In the genomic region with DNA sequence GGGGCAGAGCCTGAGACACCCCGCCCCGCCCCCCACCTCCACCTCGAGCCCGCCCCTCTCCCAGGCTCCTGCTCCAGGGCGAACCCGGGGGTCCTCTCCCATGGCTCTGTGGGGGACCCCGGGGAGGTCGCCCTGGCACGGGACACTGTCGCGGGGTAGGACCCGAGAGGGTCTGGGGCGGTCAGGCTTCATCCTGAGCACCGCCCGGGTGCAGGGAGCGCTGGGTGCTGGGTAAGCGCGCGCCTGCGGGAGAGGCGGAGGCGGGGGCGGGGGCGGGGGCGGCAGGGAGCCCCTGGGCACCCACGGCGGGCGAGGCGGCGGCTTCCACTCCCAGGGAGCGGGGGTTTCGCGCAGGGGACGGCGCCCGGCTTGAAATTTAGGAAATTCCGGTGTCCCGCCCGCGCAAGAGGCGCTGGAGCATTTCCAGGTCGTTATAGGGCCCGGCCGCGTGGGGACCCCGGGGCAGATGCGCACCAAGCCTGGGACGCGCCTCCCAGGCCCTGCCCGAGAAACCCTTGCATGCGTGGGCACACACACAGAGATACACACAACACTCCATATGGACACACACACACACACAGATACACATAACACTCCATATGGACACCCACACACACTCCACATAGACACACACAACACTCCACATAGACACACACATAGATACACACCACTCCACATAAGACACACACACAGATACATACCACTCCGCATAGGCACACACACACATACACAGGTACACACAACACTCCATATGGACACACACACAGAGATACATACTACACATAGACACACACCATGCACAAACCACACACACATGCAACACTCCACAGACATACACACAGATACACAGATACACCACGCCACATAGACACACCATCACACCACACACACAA, we compare ENCODE assay signal across 7 cellular contexts.
DNase-seq lines count a peak whose midpoint lies in the region; ATAC-seq and TF ChIP-seq lines count a peak whose summit lies in the region.

No MANE protein-coding gene starts in this region.

- H3K4me3 ChIP-seq in choroid plexus epithelial cell (ENCODE audit: low read depth, low read length) (peak overlapping the region; percentile 46), neutrophil (ENCODE audit: low read depth in 1 of 2, low read length in 1 of 2) (peak overlapping the region in 1 of 2 experiments; percentile 68)

- ATAC-seq in GM21423 (IDR thresholded peaks at IDR 0.05; ENCODE audit: unreplicated experiment) (peak; percentile 25), GM18870 (IDR thresholded peaks at IDR 0.05; ENCODE audit: unreplicated experiment) (no peak)

- H3K27me3 ChIP-seq in neutrophil = peaks cover 75% of the 10 kb centered on the region

- peaks cover 8 to 16% of the 10 kb centered on the region in 2 experiments for H3K4me1 ChIP-seq in neutrophil (ENCODE audit: control insufficient read depth in 1 of 2, insufficient read depth in 1 of 2, low read depth in 1 of 2, low read length in 1 of 2)

- DNase-seq in SKM-1 treated with dmso at 0.1 percent for 144 hours (lab: John Stamatoyannopoulos, UW; ENCODE audit: unreplicated experiment) (peak; percentile 8), choroid plexus epithelial cell (ENCODE audit: low read depth) (no peak), pons (ENCODE audit: low spot score) (no peak), SW 1271 (lab: John Stamatoyannopoulos, UW) (no peak)

- H3K9me3 ChIP-seq in neutrophil = peaks cover 10% of the 10 kb centered on the region

- H3K36me3 ChIP-seq in neutrophil = no peaks in the 10 kb centered on the region

- H3K27ac ChIP-seq in neutrophil = peak overlapping the region; percentile 12

- TF ChIP-seq CTCF in choroid plexus epithelial cell (conservative IDR thresholded peaks at IDR 0.05; ENCODE audit: low read depth, low read length) (no peak), neutrophil (IDR thresholded peaks at IDR 0.05) (no peak)
